ENCODE assay signal across 1 cellular context in the genomic region with DNA sequence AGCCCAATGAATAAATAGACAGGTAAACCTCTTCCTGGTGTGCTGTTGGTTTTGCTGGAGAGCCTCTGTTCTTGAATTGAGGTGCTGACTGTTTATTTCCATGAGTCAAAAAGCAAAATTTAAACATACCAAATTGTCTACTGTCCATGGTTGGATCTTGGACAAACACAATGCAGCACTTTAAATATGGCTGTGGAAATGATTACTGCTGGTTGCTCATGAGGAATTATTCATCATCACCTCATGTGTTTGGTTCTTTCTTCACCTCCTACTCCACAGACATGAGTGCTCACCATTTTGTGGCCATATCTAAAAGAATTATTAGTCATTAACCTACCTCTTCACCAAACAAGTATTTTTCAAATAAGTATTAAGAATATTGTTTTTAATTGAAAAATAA.
TF ChIP-seq lines count a peak whose summit lies in the region.

No MANE protein-coding gene starts in this region.

TF ChIP-seq in A549, 52 proteins besides CTCF, POLR2A, EP300 and RAD21:
- TF ChIP-seq FOSL2 (IDR thresholded peaks at IDR 0.05), result no peak
- TF ChIP-seq FOSL2 (CRISPR knock-in tag; IDR thresholded peaks at IDR 0.05), result peak; percentile 47
- TF ChIP-seq EHF (CRISPR knock-in tag; IDR thresholded peaks at IDR 0.05), result no peak
